In genomic region chrX:40088299-40088625, GRCh38 we compare ENCODE assay signal across 13 cellular contexts. TPM values are rescaled to one million over a fixed set of nuclear protein-coding genes. Genes with fewer than 3 reads are reported as not detected.
A peak's percentile ranks its signal among the peaks of the same experiment; 100 is the strongest.
DNase-seq lines count a peak whose midpoint lies in the region; ATAC-seq and TF ChIP-seq lines count a peak whose summit lies in the region.
"Had no signal": no experiment of that assay in that cellular context is flagged by ENCODE, and none has a peak within 500 bp of the region (broad histone marks: within the 10 kb centered on the region; RNA-seq: fewer than 3 reads in every experiment).

No MANE protein-coding gene starts in this region.

- peak; percentile 1; the same call in 1 of the 3 replicates for ATAC-seq in GM23338
- no peak for ATAC-seq in GM19023 (IDR thresholded peaks at IDR 0.05; ENCODE audit: unreplicated experiment)
- no peak for ATAC-seq in HG02885 (IDR thresholded peaks at IDR 0.05; ENCODE audit: poor library complexity, unreplicated experiment)

- H2AFZ ChIP-seq in GM23338 = no peak overlapping the region
- H2AFZ ChIP-seq in fibroblast of lung (ENCODE audit: low read length) = no peak overlapping the region

- peaks cover 3% of the 10 kb centered on the region; the same call in 2 of the 3 replicates for H3K36me3 Mint-ChIP-seq in GM23338 (ENCODE audit: low read depth)

- peaks cover 15% of the 10 kb centered on the region; the same call in 1 of the 2 replicates for H4K20me1 ChIP-seq in GM23338 (replicated peaks; ENCODE audit: insufficient read depth)
- H4K20me1 ChIP-seq in fibroblast of lung (ENCODE audit: control insufficient read depth, extremely low read depth, insufficient read depth, low read length) = no peaks in the 10 kb centered on the region

- peaks cover 51% of the 10 kb centered on the region for H3K27me3 Mint-ChIP-seq in GM23338 (ENCODE audit: insufficient read depth, low read depth, poor library complexity)

- H3K27ac ChIP-seq in GM23338 (ENCODE audit: low read depth) = no peak overlapping the region
- H3K27ac ChIP-seq in fibroblast of lung (ENCODE audit: insufficient read depth, low read length) = peak overlapping the region; percentile 59
- H3K27ac ChIP-seq: skin epidermis had no signal

- DNase-seq in GM23338 (ENCODE audit: low spot score) = peak; percentile 69
- DNase-seq in NCI-H69 (lab: John Stamatoyannopoulos, UW) = peak; percentile 54
- DNase-seq in fibroblast of lung (ENCODE audit: low read depth in 2 of 2) = no peak
- peak; percentile 17 for DNase-seq in retina
- no peak for DNase-seq in GM19240 (ENCODE audit: insufficient read length, low spot score)
- no peak for DNase-seq in COR-L47 (lab: John Stamatoyannopoulos, UW)
- DNase-seq: activated CD4-positive, alpha-beta T cell treated with anti-CD3 and anti-CD28 coated beads for 4 hours; activated T-cell treated with anti-CD3 and anti-CD28 coated beads, Interleukin-2, amount 50 U/mL, for 1 hour; naive B cell; NCI-H2081 treated with DMSO at 0.1 percent for 48 hours had no signal

- H3K9me3 ChIP-seq in fibroblast of lung (ENCODE audit: control insufficient read depth, insufficient read depth, low read depth, low read length) = no peaks in the 10 kb centered on the region

- no peak for TF ChIP-seq CTCF in GM23338 (conservative IDR thresholded peaks at IDR 0.05; ENCODE audit: low read depth in 2 of 2)
- TF ChIP-seq CTCF in fibroblast of lung (conservative IDR thresholded peaks at IDR 0.05 in 1 of 2, IDR thresholded peaks at IDR 0.05 in 1 of 2; ENCODE audit: low read depth in 1 of 2, low read length in 2 of 2) = no peak

- H3K79me2 ChIP-seq in GM23338 (replicated peaks; ENCODE audit: insufficient read depth) (peaks cover 90% of the 10 kb centered on the region), fibroblast of lung (ENCODE audit: control insufficient read depth, insufficient read depth, low read length) (peaks cover 6% of the 10 kb centered on the region)

- H3K4me1 ChIP-seq in GM23338 (ENCODE audit: insufficient read depth) (peaks cover 47% of the 10 kb centered on the region), fibroblast of lung (ENCODE audit: control insufficient read depth, extremely low read depth, insufficient read depth, low read length) (peaks cover 30% of the 10 kb centered on the region)

- H3K4me3 Mint-ChIP-seq in GM23338 = peak overlapping the region; percentile 74

- H3K4me1 Mint-ChIP-seq in GM23338 = peaks cover 60% of the 10 kb centered on the region

- no peaks in the 10 kb centered on the region for H3K9me3 Mint-ChIP-seq in GM23338

- peak overlapping the region; percentile 77 for H3K4me2 ChIP-seq in GM23338
- H3K4me2 ChIP-seq in fibroblast of lung (ENCODE audit: extremely low read depth, insufficient read depth, low read length) = peak overlapping the region; percentile 71

- H3K27ac Mint-ChIP-seq in GM23338 = no peak overlapping the region; the same call in 1 of the 2 replicates

- H3K27me3 ChIP-seq in GM23338 (ENCODE audit: insufficient read depth) (peaks cover 57% of the 10 kb centered on the region), fibroblast of lung (ENCODE audit: control insufficient read depth, insufficient read depth, low read length) (no peaks in the 10 kb centered on the region)

- H3K36me3 ChIP-seq in GM23338 (ENCODE audit: insufficient read depth) (no peaks in the 10 kb centered on the region), fibroblast of lung (ENCODE audit: control insufficient read depth, insufficient read depth, low read length) (no peaks in the 10 kb centered on the region)

- H3K9ac ChIP-seq in fibroblast of lung (ENCODE audit: insufficient read depth, low read length) = no peak overlapping the region

- H3K9me2 ChIP-seq in GM23338 (ENCODE audit: insufficient read depth) = no peaks in the 10 kb centered on the region

- peak overlapping the region; percentile 55 for H3K4me3 ChIP-seq in GM23338
- H3K4me3 ChIP-seq in fibroblast of lung (replicated peaks in 1 of 4; ENCODE audit: control extremely low read depth in 1 of 4, insufficient read depth in 1 of 4, low read depth in 3 of 4, low read length in 4 of 4) = no peak overlapping the region
- H3K4me3 ChIP-seq: skin epidermis had no signal

- H3F3A ChIP-seq in GM23338 (replicated peaks; ENCODE audit: low read depth) = no peaks in the 10 kb centered on the region

TF ChIP-seq in GM23338, 12 proteins besides CTCF, POLR2A, EP300 and RAD21:
- TF ChIP-seq CREB1 (CRISPR knock-in tag; IDR thresholded peaks at IDR 0.05; ENCODE audit: low read depth) (no peak), EZH2 (IDR thresholded peaks at IDR 0.05; ENCODE audit: low read depth, unreplicated experiment) (no peak), ZNF114 (CRISPR knock-in tag; IDR thresholded peaks at IDR 0.05) (no peak), ETS1 (IDR thresholded peaks at IDR 0.05) (no peak), REST (IDR thresholded peaks at IDR 0.05; ENCODE audit: unreplicated experiment) (no peak), NANOG (IDR thresholded peaks at IDR 0.05; ENCODE audit: borderline replicate concordance) (no peak), JUNB (IDR thresholded peaks at IDR 0.05; ENCODE audit: unreplicated experiment) (no peak), EZH2phosphoT487 (IDR thresholded peaks at IDR 0.05; ENCODE audit: unreplicated experiment) (no peak), POLR2AphosphoS5 (IDR thresholded peaks at IDR 0.05; ENCODE audit: low read depth) (no peak), ZNF331 (CRISPR knock-in tag; IDR thresholded peaks at IDR 0.05; ENCODE audit: low read depth) (no peak)
TF ChIP-seq in GM23338: peak in this region for 0.

RNA-seq across cellular contexts. Expression of gene BCOR, which starts 9.5 kb away (rescaled TPM):
- total RNA-seq in GM23338 (2014; rRNA removed; shearing (Covaris generic)) = 60.8 TPM in 2 replicates
- polyA plus RNA-seq in GM23338 (2016; fragmentation: Nextera tagmentation; extraction: Ambion mirVana) (25.5 and 25.8 TPM in 2 replicates), fibroblast of lung (3.0 TPM in 2 replicates)
- total RNA-seq in fibroblast of lung = 4.9 and 5.8 TPM in 2 replicates
- polyA plus RNA-seq in fibroblast of lung (2012) = 5.6 and 6.4 TPM in 2 replicates
- 10.6 and 15.2 TPM in 2 replicates for polyA minus RNA-seq in fibroblast of lung (ENCODE audit: low replicate concordance)

Comparison
In these comparisons a context has a peak if more than half of its experiments do, and no peak if none do; other contexts are left out.
1. DNase-seq: peak in GM23338 (single experiment), NCI-H69 (single experiment) and retina (single experiment); none in fibroblast of lung (0 of 2), GM19240 (single experiment) and COR-L47 (single experiment).